ENCODE assay signal across 1 cellular context in the genomic region with DNA sequence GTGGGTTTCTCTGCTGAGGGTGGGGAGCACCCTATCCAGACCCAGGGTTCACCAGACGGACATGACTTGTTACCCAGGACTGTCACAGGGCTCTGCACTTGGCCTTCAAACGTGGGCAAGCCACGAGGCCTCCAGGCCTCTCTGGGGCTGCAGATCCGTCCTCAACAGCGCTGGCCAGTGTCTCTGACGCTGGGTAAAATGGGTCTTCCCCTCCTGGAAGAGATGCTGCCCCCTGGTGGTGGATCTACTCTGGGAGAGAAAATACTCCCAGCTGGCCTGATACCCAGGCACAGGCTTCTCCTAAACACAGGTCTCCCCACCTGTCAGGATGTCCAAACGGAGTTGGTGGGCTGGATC.
TF ChIP-seq lines count a peak whose summit lies in the region.

No MANE protein-coding gene starts in this region.

TF ChIP-seq in HepG2, 621 proteins besides CTCF, POLR2A, EP300 and RAD21 (continued from another document and continues in another):
- TF ChIP-seq ZBTB3 (CRISPR knock-in tag; IDR thresholded peaks at IDR 0.05; ENCODE audit: borderline replicate concordance, low read depth) (no peak), ZMYM3 (CRISPR knock-in tag; IDR thresholded peaks at IDR 0.05) (no peak; the same call in 1 of the 2 replicates), NCOA1 (CRISPR knock-in tag; IDR thresholded peaks at IDR 0.05) (no peak), NFIC (IDR thresholded peaks at IDR 0.05; ENCODE audit: low read length) (no peak), ZNF430 (CRISPR knock-in tag; IDR thresholded peaks at IDR 0.05) (no peak), TOPORS (CRISPR knock-in tag; IDR thresholded peaks at IDR 0.05) (no peak; the same call in 1 of the 2 replicates), KDM4B (CRISPR knock-in tag; IDR thresholded peaks at IDR 0.05) (no peak), KLF6 (CRISPR knock-in tag; IDR thresholded peaks at IDR 0.05) (no peak), ZBTB42 (CRISPR knock-in tag; IDR thresholded peaks at IDR 0.05) (no peak), REPIN1 (CRISPR knock-in tag; IDR thresholded peaks at IDR 0.05; ENCODE audit: borderline replicate concordance, low read depth) (peak; percentile 78), ZBTB38 (CRISPR knock-in tag; IDR thresholded peaks at IDR 0.05) (peak; percentile 0; the same call in 1 of the 2 replicates), AGO1 (IDR thresholded peaks at IDR 0.05; ENCODE audit: low read depth, low read length, poor library complexity, severe bottlenecking) (no peak), ZNF350 (CRISPR knock-in tag; IDR thresholded peaks at IDR 0.05; ENCODE audit: borderline replicate concordance, low read depth) (no peak; the same call in 1 of the 2 replicates), ZNF33B (CRISPR knock-in tag; IDR thresholded peaks at IDR 0.05) (no peak), KDM5A (IDR thresholded peaks at IDR 0.05; ENCODE audit: borderline replicate concordance, low read length) (no peak), IRF2 (CRISPR knock-in tag; IDR thresholded peaks at IDR 0.05) (no peak), ZNF251 (CRISPR knock-in tag; IDR thresholded peaks at IDR 0.05) (no peak), TBX2 (CRISPR knock-in tag; IDR thresholded peaks at IDR 0.05; ENCODE audit: borderline replicate concordance) (no peak), SAFB2 (CRISPR knock-in tag; IDR thresholded peaks at IDR 0.05; ENCODE audit: borderline replicate concordance, low read depth) (no peak), ZNF577 (CRISPR knock-in tag; IDR thresholded peaks at IDR 0.05; ENCODE audit: borderline replicate concordance, low read depth) (no peak), NFE2 (CRISPR knock-in tag; IDR thresholded peaks at IDR 0.05) (no peak), MEF2D (CRISPR knock-in tag; IDR thresholded peaks at IDR 0.05) (no peak), SMAD9 (CRISPR knock-in tag; IDR thresholded peaks at IDR 0.05) (no peak), NAIF1 (CRISPR knock-in tag; IDR thresholded peaks at IDR 0.05; ENCODE audit: borderline replicate concordance) (no peak), KDM5B (CRISPR knock-in tag; IDR thresholded peaks at IDR 0.05; ENCODE audit: borderline replicate concordance) (no peak), FOXM1 (CRISPR knock-in tag; IDR thresholded peaks at IDR 0.05) (no peak), ZNF343 (CRISPR knock-in tag; IDR thresholded peaks at IDR 0.05) (0 out of 2 replicates have a peak, but pooled peaks have one; percentile 68), HNRNPUL1 (IDR thresholded peaks at IDR 0.05; ENCODE audit: low read depth, low read length) (no peak), ZBTB7B (CRISPR knock-in tag; IDR thresholded peaks at IDR 0.05) (0 out of 2 replicates have a peak, but pooled peaks have one; percentile 63), KDM3A (CRISPR knock-in tag; IDR thresholded peaks at IDR 0.05; ENCODE audit: low read depth) (no peak), SRSF4 (IDR thresholded peaks at IDR 0.05; ENCODE audit: low read depth, low read length, poor library complexity, severe bottlenecking) (no peak), RFXANK (CRISPR knock-in tag; IDR thresholded peaks at IDR 0.05) (no peak), TSC22D2 (CRISPR knock-in tag; IDR thresholded peaks at IDR 0.05; ENCODE audit: borderline replicate concordance) (0 out of 2 replicates have a peak, but pooled peaks have one; percentile 21), CBX1 (IDR thresholded peaks at IDR 0.05; ENCODE audit: low read depth) (no peak), ZNF775 (CRISPR knock-in tag; IDR thresholded peaks at IDR 0.05; ENCODE audit: borderline replicate concordance) (no peak), FOSL2 (CRISPR knock-in tag; IDR thresholded peaks at IDR 0.05) (0 out of 2 replicates have a peak, but pooled peaks have one; percentile 12), ZNF749 (CRISPR knock-in tag; IDR thresholded peaks at IDR 0.05; ENCODE audit: borderline replicate concordance) (no peak), TAF15 (IDR thresholded peaks at IDR 0.05; ENCODE audit: low read depth, low read length, poor library complexity, severe bottlenecking) (no peak), SAP130 (CRISPR knock-in tag; IDR thresholded peaks at IDR 0.05; ENCODE audit: low read depth) (peak; percentile 27; the same call in 1 of the 2 replicates), PHF21A (CRISPR knock-in tag; IDR thresholded peaks at IDR 0.05) (no peak), ARNT2 (CRISPR knock-in tag; IDR thresholded peaks at IDR 0.05; ENCODE audit: low read depth) (no peak), ZKSCAN1 (IDR thresholded peaks at IDR 0.05; ENCODE audit: low read length) (no peak), BRD4 (CRISPR knock-in tag; IDR thresholded peaks at IDR 0.05) (no peak), NFE2L1 (CRISPR knock-in tag; IDR thresholded peaks at IDR 0.05; ENCODE audit: borderline replicate concordance) (no peak), RAD51 (IDR thresholded peaks at IDR 0.05; ENCODE audit: borderline replicate concordance) (no peak), ZNF143 (CRISPR knock-in tag; IDR thresholded peaks at IDR 0.05) (no peak), ATRX (CRISPR knock-in tag; IDR thresholded peaks at IDR 0.05; ENCODE audit: borderline replicate concordance) (no peak), ZNF670 (CRISPR knock-in tag; IDR thresholded peaks at IDR 0.05; ENCODE audit: borderline replicate concordance) (peak; percentile 67; the same call in 1 of the 2 replicates), ZNF703 (CRISPR knock-in tag; IDR thresholded peaks at IDR 0.05; ENCODE audit: borderline replicate concordance) (no peak), ETV5 (CRISPR knock-in tag; IDR thresholded peaks at IDR 0.05; ENCODE audit: borderline replicate concordance) (no peak; the same call in 1 of the 2 replicates)
- TF ChIP-seq, protein P1, sequence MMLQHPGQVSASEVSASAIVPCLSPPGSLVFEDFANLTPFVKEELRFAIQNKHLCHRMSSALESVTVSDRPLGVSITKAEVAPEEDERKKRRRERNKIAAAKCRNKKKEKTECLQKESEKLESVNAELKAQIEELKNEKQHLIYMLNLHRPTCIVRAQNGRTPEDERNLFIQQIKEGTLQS (CRISPR knock-in tag; IDR thresholded peaks at IDR 0.05): no peak
- TF ChIP-seq, protein P2, sequence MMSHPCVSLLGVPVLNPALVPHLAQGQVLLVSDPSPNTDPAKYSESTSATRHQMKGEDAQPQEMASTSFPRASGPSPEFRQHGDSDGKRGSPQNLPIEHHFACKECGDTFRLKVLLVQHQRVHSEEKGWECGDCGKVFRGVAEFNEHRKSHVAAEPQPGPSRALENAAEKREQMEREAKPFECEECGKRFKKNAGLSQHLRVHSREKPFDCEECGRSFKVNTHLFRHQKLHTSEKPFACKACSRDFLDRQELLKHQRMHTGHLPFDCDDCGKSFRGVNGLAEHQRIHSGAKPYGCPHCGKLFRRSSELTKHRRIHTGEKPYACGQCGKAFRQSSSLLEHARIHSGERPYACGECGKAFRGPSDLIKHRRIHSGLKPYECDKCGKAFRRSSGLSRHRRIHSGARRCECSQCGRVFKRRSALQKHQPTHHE (CRISPR knock-in tag; IDR thresholded peaks at IDR 0.05; ENCODE audit: borderline replicate concordance): no peak
- TF ChIP-seq, protein P3, sequence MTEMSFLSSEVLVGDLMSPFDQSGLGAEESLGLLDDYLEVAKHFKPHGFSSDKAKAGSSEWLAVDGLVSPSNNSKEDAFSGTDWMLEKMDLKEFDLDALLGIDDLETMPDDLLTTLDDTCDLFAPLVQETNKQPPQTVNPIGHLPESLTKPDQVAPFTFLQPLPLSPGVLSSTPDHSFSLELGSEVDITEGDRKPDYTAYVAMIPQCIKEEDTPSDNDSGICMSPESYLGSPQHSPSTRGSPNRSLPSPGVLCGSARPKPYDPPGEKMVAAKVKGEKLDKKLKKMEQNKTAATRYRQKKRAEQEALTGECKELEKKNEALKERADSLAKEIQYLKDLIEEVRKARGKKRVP (CRISPR knock-in tag; IDR thresholded peaks at IDR 0.05): no peak
- TF ChIP-seq, protein P4, sequence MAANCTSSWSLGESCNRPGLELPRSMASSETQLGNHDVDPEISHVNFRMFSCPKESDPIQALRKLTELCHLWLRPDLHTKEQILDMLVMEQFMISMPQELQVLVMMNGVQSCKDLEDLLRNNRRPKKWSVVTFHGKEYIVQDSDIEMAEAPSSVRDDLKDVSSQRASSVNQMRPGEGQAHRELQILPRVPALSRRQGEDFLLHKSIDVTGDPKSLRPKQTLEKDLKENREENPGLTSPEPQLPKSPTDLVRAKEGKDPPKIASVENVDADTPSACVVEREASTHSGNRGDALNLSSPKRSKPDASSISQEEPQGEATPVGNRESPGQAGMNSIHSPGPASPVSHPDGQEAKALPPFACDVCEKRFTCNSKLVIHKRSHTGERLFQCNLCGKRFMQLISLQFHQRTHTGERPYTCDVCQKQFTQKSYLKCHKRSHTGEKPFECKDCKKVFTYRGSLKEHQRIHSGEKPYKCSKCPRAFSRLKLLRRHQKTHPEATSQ (CRISPR knock-in tag; IDR thresholded peaks at IDR 0.05; ENCODE audit: borderline replicate concordance): no peak
- TF ChIP-seq, protein P5, sequence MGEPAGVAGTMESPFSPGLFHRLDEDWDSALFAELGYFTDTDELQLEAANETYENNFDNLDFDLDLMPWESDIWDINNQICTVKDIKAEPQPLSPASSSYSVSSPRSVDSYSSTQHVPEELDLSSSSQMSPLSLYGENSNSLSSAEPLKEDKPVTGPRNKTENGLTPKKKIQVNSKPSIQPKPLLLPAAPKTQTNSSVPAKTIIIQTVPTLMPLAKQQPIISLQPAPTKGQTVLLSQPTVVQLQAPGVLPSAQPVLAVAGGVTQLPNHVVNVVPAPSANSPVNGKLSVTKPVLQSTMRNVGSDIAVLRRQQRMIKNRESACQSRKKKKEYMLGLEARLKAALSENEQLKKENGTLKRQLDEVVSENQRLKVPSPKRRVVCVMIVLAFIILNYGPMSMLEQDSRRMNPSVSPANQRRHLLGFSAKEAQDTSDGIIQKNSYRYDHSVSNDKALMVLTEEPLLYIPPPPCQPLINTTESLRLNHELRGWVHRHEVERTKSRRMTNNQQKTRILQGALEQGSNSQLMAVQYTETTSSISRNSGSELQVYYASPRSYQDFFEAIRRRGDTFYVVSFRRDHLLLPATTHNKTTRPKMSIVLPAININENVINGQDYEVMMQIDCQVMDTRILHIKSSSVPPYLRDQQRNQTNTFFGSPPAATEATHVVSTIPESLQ (CRISPR knock-in tag; conservative IDR thresholded peaks at IDR 0.05): 0 out of 2 replicates have a peak, but pooled peaks have one; percentile 62
- TF ChIP-seq, protein P6, sequence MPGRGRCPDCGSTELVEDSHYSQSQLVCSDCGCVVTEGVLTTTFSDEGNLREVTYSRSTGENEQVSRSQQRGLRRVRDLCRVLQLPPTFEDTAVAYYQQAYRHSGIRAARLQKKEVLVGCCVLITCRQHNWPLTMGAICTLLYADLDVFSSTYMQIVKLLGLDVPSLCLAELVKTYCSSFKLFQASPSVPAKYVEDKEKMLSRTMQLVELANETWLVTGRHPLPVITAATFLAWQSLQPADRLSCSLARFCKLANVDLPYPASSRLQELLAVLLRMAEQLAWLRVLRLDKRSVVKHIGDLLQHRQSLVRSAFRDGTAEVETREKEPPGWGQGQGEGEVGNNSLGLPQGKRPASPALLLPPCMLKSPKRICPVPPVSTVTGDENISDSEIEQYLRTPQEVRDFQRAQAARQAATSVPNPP (CRISPR knock-in tag; IDR thresholded peaks at IDR 0.05): no peak
- TF ChIP-seq, protein P7, sequence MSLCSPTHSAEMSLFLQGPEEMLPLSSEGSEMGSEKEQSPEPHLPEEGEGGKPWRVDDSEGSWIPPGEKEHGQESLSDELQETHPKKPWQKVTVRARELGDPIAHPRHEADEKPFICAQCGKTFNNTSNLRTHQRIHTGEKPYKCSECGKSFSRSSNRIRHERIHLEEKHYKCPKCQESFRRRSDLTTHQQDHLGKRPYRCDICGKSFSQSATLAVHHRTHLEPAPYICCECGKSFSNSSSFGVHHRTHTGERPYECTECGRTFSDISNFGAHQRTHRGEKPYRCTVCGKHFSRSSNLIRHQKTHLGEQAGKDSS (CRISPR knock-in tag; IDR thresholded peaks at IDR 0.05; ENCODE audit: borderline replicate concordance, low read depth): no peak; the same call in 1 of the 2 replicates
- TF ChIP-seq, protein P8, sequence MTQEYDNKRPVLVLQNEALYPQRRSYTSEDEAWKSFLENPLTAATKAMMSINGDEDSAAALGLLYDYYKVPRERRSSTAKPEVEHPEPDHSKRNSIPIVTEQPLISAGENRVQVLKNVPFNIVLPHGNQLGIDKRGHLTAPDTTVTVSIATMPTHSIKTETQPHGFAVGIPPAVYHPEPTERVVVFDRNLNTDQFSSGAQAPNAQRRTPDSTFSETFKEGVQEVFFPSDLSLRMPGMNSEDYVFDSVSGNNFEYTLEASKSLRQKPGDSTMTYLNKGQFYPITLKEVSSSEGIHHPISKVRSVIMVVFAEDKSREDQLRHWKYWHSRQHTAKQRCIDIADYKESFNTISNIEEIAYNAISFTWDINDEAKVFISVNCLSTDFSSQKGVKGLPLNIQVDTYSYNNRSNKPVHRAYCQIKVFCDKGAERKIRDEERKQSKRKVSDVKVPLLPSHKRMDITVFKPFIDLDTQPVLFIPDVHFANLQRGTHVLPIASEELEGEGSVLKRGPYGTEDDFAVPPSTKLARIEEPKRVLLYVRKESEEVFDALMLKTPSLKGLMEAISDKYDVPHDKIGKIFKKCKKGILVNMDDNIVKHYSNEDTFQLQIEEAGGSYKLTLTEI (CRISPR knock-in tag; conservative IDR thresholded peaks at IDR 0.05): no peak
- TF ChIP-seq, protein P9, sequence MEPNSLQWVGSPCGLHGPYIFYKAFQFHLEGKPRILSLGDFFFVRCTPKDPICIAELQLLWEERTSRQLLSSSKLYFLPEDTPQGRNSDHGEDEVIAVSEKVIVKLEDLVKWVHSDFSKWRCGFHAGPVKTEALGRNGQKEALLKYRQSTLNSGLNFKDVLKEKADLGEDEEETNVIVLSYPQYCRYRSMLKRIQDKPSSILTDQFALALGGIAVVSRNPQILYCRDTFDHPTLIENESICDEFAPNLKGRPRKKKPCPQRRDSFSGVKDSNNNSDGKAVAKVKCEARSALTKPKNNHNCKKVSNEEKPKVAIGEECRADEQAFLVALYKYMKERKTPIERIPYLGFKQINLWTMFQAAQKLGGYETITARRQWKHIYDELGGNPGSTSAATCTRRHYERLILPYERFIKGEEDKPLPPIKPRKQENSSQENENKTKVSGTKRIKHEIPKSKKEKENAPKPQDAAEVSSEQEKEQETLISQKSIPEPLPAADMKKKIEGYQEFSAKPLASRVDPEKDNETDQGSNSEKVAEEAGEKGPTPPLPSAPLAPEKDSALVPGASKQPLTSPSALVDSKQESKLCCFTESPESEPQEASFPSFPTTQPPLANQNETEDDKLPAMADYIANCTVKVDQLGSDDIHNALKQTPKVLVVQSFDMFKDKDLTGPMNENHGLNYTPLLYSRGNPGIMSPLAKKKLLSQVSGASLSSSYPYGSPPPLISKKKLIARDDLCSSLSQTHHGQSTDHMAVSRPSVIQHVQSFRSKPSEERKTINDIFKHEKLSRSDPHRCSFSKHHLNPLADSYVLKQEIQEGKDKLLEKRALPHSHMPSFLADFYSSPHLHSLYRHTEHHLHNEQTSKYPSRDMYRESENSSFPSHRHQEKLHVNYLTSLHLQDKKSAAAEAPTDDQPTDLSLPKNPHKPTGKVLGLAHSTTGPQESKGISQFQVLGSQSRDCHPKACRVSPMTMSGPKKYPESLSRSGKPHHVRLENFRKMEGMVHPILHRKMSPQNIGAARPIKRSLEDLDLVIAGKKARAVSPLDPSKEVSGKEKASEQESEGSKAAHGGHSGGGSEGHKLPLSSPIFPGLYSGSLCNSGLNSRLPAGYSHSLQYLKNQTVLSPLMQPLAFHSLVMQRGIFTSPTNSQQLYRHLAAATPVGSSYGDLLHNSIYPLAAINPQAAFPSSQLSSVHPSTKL (CRISPR knock-in tag; IDR thresholded peaks at IDR 0.05): no peak
- TF ChIP-seq, protein P10, sequence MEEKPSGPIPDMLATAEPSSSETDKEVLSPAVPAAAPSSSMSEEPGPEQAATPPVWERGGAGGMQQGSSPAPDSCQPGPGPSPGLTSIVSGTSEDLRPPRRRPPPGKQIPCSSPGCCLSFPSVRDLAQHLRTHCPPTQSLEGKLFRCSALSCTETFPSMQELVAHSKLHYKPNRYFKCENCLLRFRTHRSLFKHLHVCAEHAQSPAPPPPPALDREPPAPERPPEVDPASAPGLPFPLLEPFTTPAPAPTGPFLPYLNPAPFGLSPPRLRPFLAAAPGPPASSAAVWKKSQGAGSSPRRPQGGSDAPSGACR (CRISPR knock-in tag; IDR thresholded peaks at IDR 0.05): no peak
